1 cellular context compared by ENCODE assay signal in genomic region chr4:141233673-141234072, GRCh38.
TF ChIP-seq lines count a peak whose summit lies in the region.

No MANE protein-coding gene starts in this region.

TF ChIP-seq in K562, 482 proteins besides CTCF, POLR2A, EP300 and RAD21 (continued from another document):
- TF ChIP-seq SFPQ (IDR thresholded peaks at IDR 0.05; ENCODE audit: low read depth, low read length) (no peak), SMARCB1 (IDR thresholded peaks at IDR 0.05; ENCODE audit: insufficient read length, low read depth) (no peak), CBX8 (IDR thresholded peaks at IDR 0.05; ENCODE audit: borderline replicate concordance, extremely low read depth, low read depth, low read length, poor library complexity, severe bottlenecking) (no peak)
